ENCODE assay signal across 1 cellular context in genomic region chr19:17227798-17228367, GRCh38.
A peak's percentile ranks its signal among the peaks of the same experiment; 100 is the strongest.
TF ChIP-seq lines count a peak whose summit lies in the region.

No MANE protein-coding gene starts in this region.

TF ChIP-seq in K562, 482 proteins besides CTCF, POLR2A, EP300 and RAD21:
- TF ChIP-seq ZNF197 (CRISPR knock-in tag; IDR thresholded peaks at IDR 0.05; ENCODE audit: low read depth) (no peak), MYC (IDR thresholded peaks at IDR 0.05; ENCODE audit: low read depth, low read length) (peak; percentile 33; the same call in 1 of the 2 replicates), MYC (CRISPR knock-in tag; IDR thresholded peaks at IDR 0.05; ENCODE audit: borderline replicate concordance, low read depth) (no peak), MGA (IDR thresholded peaks at IDR 0.05) (peak; percentile 27; the same call in 1 of the 2 replicates), MAX (CRISPR knock-in tag; IDR thresholded peaks at IDR 0.05) (peak; percentile 57; the same call in 1 of the 2 replicates), PHF21A (IDR thresholded peaks at IDR 0.05; ENCODE audit: borderline replicate concordance, low read depth) (0 out of 2 replicates have a peak, but pooled peaks have one; percentile 14), SMAD4 (CRISPR knock-in tag; conservative IDR thresholded peaks at IDR 0.05) (0 out of 2 replicates have a peak, but pooled peaks have one; percentile 8), L3MBTL2 (IDR thresholded peaks at IDR 0.05) (peak; percentile 26; the same call in 1 of the 2 replicates), RERE (CRISPR knock-in tag; IDR thresholded peaks at IDR 0.05; ENCODE audit: borderline replicate concordance) (no peak), TCF3 (CRISPR knock-in tag; IDR thresholded peaks at IDR 0.05) (no peak), CHD2 (IDR thresholded peaks at IDR 0.05; ENCODE audit: low read depth, low read length) (peak; percentile 37; the same call in 1 of the 2 replicates), ZNF592 (IDR thresholded peaks at IDR 0.05) (0 out of 2 replicates have a peak, but pooled peaks have one; percentile 28), ZNF253 (CRISPR knock-in tag; conservative IDR thresholded peaks at IDR 0.05) (no peak), EWSR1 (IDR thresholded peaks at IDR 0.05; ENCODE audit: borderline replicate concordance, low read depth, partially characterized antibody) (no peak), TBP (optimal IDR thresholded peaks at IDR 0.05; ENCODE audit: low read depth, low read length) (peak; percentile 28), HSF4 (CRISPR knock-in tag; IDR thresholded peaks at IDR 0.05; ENCODE audit: borderline replicate concordance) (no peak), POLR2G (IDR thresholded peaks at IDR 0.05; ENCODE audit: low read depth, low read length) (peak; percentile 44; the same call in 1 of the 2 replicates), E2F6 (IDR thresholded peaks at IDR 0.05; ENCODE audit: borderline replicate concordance in 1 of 2, extremely low read depth in 1 of 2, insufficient read depth in 1 of 2, insufficient read length in 1 of 2, low read depth in 1 of 2, low read length in 1 of 2, poor library complexity in 1 of 2, severe bottlenecking in 1 of 2) (peak; percentile 39 to 66), ZBTB33 (CRISPR knock-in tag; IDR thresholded peaks at IDR 0.05) (peak; percentile 38; the same call in 1 of the 2 replicates), ZBTB7A (IDR thresholded peaks at IDR 0.05; ENCODE audit: borderline replicate concordance, control insufficient read depth, low read depth, low read length) (peak; percentile 21; the same call in 1 of the 2 replicates)
